ENCODE assay signal across 10 cellular contexts in genomic region chr5:108129129-108129528, GRCh38.
"Had no signal": no experiment of that assay in that cellular context is flagged by ENCODE, and none has a peak within 500 bp of the region (broad histone marks: within the 10 kb centered on the region; RNA-seq: fewer than 3 reads in every experiment).

No MANE protein-coding gene starts in this region.

- H2AFZ ChIP-seq: GM23248, GM23338 had no signal

- H3K9me3 ChIP-seq: HAP-1 had no signal

- H3K4me3 ChIP-seq: GM23248, GM23338, HAP-1 had no signal

- DNase-seq: GM23248, GOT3, H7, H9, HCEC 1CT, HFFc6 had no signal

- H3K9ac ChIP-seq: GM23248 had no signal

- FAIRE-seq: H1, H54 had no signal

- H3K27ac ChIP-seq: GM23248 had no signal

- H3K4me2 ChIP-seq: GM23338 had no signal

- H3K36me3 ChIP-seq: HAP-1 had no signal
